ENCODE assay signal across 9 cellular contexts in the genomic region with DNA sequence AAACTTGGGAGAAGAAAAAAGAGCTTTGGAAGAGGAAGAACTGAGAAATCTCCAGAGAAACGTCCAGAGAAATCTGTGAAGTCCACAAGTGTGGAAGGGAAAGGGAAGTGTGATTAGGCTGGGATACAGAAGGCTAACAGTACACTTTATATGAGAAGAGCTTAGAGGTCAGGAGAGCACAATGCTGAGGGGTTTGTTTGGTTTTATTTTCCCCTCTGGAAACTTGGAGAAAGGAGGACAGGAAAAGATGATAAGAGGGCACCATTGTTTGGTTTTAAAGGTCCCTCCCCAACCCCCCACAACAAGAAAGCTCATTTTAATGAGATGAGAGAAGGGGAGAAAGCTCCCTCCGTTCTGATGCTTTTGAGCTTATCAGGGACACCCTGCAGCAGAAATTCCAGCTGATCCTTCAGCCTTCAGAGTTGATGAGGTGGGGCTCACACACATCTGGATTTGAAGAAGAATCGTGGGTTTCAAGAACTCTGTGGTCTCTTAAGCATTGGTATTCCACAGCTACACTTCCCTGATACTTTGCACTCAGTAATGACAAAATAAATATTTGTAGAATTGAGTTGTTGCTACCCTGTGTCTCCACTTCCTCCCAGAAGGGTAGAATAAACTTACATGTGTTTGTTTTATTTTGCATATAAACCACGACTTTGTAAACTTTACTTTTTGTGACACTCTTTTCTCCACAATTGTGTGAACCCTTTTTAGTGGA. TPM values are rescaled to one million over a fixed set of nuclear protein-coding genes. Genes with fewer than 3 reads are reported as not detected.
DNase-seq lines count a peak whose midpoint lies in the region; ATAC-seq and TF ChIP-seq lines count a peak whose summit lies in the region.
"Had no signal": no experiment of that assay in that cellular context is flagged by ENCODE, and none has a peak within 500 bp of the region (broad histone marks: within the 10 kb centered on the region; RNA-seq: fewer than 3 reads in every experiment).

No MANE protein-coding gene starts in this region.

- peak overlapping the region; percentile 64 to 75 for H3K4me3 ChIP-seq in tibial artery

- peak overlapping the region; percentile 76 for H3K4me3 Mint-ChIP-seq in activated naive CD4-positive, alpha-beta T cell treated with anti-CD3 and anti-CD28 coated beads for 36 hours

- H3K4me1 Mint-ChIP-seq in activated naive CD4-positive, alpha-beta T cell treated with anti-CD3 and anti-CD28 coated beads for 36 hours (ENCODE audit: low read depth): peaks cover 32% of the 10 kb centered on the region

- peak overlapping the region; percentile 10 for H3K27ac ChIP-seq in adipose tissue (ENCODE audit: low read depth, low read length)
- peak overlapping the region; percentile 6 to 96 for H3K27ac ChIP-seq in tibial artery

- intact Hi-C loops in activated naive CD4-positive, alpha-beta T cell treated with anti-CD3 and anti-CD28 coated beads for 36 hours (cut with micrococcal nuclease): no loop called here
- intact Hi-C loops in tibial artery (cut with DNase I; ENCODE audit: low total_unique reads): no loop called here

- H3K36me3 ChIP-seq in tibial artery: no peaks in the 10 kb centered on the region

- no peaks in the 10 kb centered on the region for H3K27me3 ChIP-seq in tibial artery

- H3K36me3 Mint-ChIP-seq in activated naive CD4-positive, alpha-beta T cell treated with anti-CD3 and anti-CD28 coated beads for 36 hours (ENCODE audit: low read depth): no peaks in the 10 kb centered on the region

- 22 to 41% (median 29%) methylated on average over 4 of the region's 4 CpGs for WGBS in adipose tissue, 3 donors

- peaks cover 0 to 60% (median 12%) of the 10 kb centered on the region in 4 donors for H3K4me1 ChIP-seq in tibial artery

- ATAC-seq in left lobe of liver (peak; percentile 36), HG03521 (IDR thresholded peaks at IDR 0.05; ENCODE audit: unreplicated experiment) (no peak)

- H3K9me3 ChIP-seq in tibial artery: no peaks in the 10 kb centered on the region

- H3K9me3 Mint-ChIP-seq in activated naive CD4-positive, alpha-beta T cell treated with anti-CD3 and anti-CD28 coated beads for 36 hours: no peaks in the 10 kb centered on the region

- DNase-seq in activated naive CD4-positive, alpha-beta T cell treated with anti-CD3 and anti-CD28 coated beads for 36 hours: no peak
- no peak for DNase-seq in activated naive CD4-positive, alpha-beta T cell treated with anti-CD3 and anti-CD28 coated beads, Interleukin-2, amount 50 U/mL, for 16 hours
- DNase-seq in left lobe of liver (ENCODE audit: low spot score) (no peak), tibial artery (no peak), CD1c-positive myeloid dendritic cell (ENCODE audit: extremely low spot score) (no peak), superior temporal gyrus (ENCODE audit: extremely low spot score) (no peak)
- DNase-seq: substantia nigra had no signal

- H3K27me3 Mint-ChIP-seq in activated naive CD4-positive, alpha-beta T cell treated with anti-CD3 and anti-CD28 coated beads for 36 hours (ENCODE audit: low read depth): peaks cover 57% of the 10 kb centered on the region

- CTCF ChIA-PET in activated naive CD4-positive, alpha-beta T cell treated with anti-CD3 and anti-CD28 coated beads for 36 hours (lab: Charles Lee): interaction anchor here (0.6 to 4.2 kb wide), 3 partner anchors 31 to 1739 kb away, joined by 3 to 46 read pairs (median 6); no protein-coding TSS in a partner anchor

- H3K27ac Mint-ChIP-seq in activated naive CD4-positive, alpha-beta T cell treated with anti-CD3 and anti-CD28 coated beads for 36 hours: peak overlapping the region; percentile 65

- no peak for TF ChIP-seq CTCF in tibial artery (IDR thresholded peaks at IDR 0.05)

RNA-seq across cellular contexts. Expression of gene NT5E, which starts 1.9 kb away (rescaled TPM):
- total RNA-seq in activated naive CD4-positive, alpha-beta T cell treated with anti-CD3 and anti-CD28 coated beads for 36 hours: 1 to 10 TPM in 1 of 2 experiments, under 1 TPM in 1; 0.55 to 1.4 TPM
- 10 to 100 TPM in 2 of 3 donors, under 1 TPM in 1; 0.99 to 13.2 (median 11.0) TPM for polyA plus RNA-seq in adipose tissue
- 29.9 TPM for total RNA-seq in left lobe of liver

Comparison
In these comparisons a context has a peak if more than half of its experiments do, and no peak if none do; other contexts are left out.
1. RNA of gene NT5E, which starts 1.9 kb away (total RNA-seq): 29.9 TPM in left lobe of liver (single experiment); 0.55 to 1.4 TPM in activated naive CD4-positive, alpha-beta T cell treated with anti-CD3 and anti-CD28 coated beads for 36 hours; every median in the first group is over 10 times any median in the second.